Comparison of ENCODE assay signal across 1 cellular context in the genomic region with DNA sequence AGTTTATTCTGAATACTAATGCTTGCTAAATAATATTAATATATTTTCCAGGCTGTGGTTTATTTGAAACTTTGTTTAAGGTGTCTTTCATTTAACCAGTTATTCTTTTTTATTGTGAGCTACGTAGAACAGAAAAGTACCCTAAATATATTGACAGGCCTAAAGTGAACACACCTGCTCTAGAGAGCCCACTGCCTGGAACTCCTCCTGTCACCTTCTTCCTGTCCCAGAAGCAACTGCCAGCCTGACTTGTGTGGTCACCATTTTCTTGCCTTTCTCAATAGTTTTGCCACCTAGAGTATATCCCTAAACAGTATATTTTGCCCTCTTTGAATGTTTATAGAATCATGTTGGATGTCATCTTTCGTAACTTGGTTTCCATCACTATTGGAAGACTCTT.
TF ChIP-seq lines count a peak whose summit lies in the region.

No MANE protein-coding gene starts in this region.

TF ChIP-seq in GM12878, 131 proteins besides CTCF, POLR2A, EP300 and RAD21 (continued from another document):
- TF ChIP-seq ATF2 (IDR thresholded peaks at IDR 0.05; ENCODE audit: low read length) (no peak), ATF7 (IDR thresholded peaks at IDR 0.05; ENCODE audit: low read depth) (no peak), ZBTB11 (CRISPR knock-in tag; IDR thresholded peaks at IDR 0.05) (no peak)
TF ChIP-seq in GM12878: peak in this region for 0.
